9 cellular contexts compared by ENCODE assay signal in genomic region chr16:19375561-19376158, GRCh38. TPM values are rescaled to one million over a fixed set of nuclear protein-coding genes. Genes with fewer than 3 reads are reported as not detected.
DNase-seq lines count a peak whose midpoint lies in the region; ATAC-seq and TF ChIP-seq lines count a peak whose summit lies in the region.
"Had no signal": no experiment of that assay in that cellular context is flagged by ENCODE, and none has a peak within 500 bp of the region (broad histone marks: within the 10 kb centered on the region; RNA-seq: fewer than 3 reads in every experiment).

No MANE protein-coding gene starts in this region.

- no peak overlapping the region for H2AK5ac ChIP-seq in mesenchymal stem cell (ENCODE audit: low read length, severe bottlenecking)

- no peaks in the 10 kb centered on the region for H3K79me2 ChIP-seq in SK-N-SH (ENCODE audit: insufficient read depth)

- H4K91ac ChIP-seq in mesenchymal stem cell (ENCODE audit: low read length) = no peak overlapping the region

- H3K4me1 Mint-ChIP-seq in effector memory CD8-positive, alpha-beta T cell (ENCODE audit: low read depth in 2 of 2) = peaks cover 0 to 3% of the 10 kb centered on the region in 2 donors

- no peak overlapping the region for H3K9ac ChIP-seq in SK-N-SH
- H3K9ac ChIP-seq in mesenchymal stem cell (ENCODE audit: low read length) = no peak overlapping the region

- H3K4me3 ChIP-seq in SK-N-SH (ENCODE audit: low read depth in 2 of 2, low read length in 1 of 2) (peak overlapping the region in 1 of 2 experiments; percentile 51; a peak in 1 of 4 replicates), mesenchymal stem cell (ENCODE audit: insufficient read depth in 1 of 2, low read depth in 1 of 2, low read length in 2 of 2) (no peak overlapping the region), testis (no peak overlapping the region)

- no peak overlapping the region for H2BK15ac ChIP-seq in mesenchymal stem cell (ENCODE audit: low read depth, poor library complexity, severe bottlenecking)

- H2BK120ac ChIP-seq in mesenchymal stem cell (ENCODE audit: low read depth, low read length) = no peak overlapping the region

- no peak overlapping the region for H3K4me2 ChIP-seq in SK-N-SH
- no peak overlapping the region for H3K4me2 ChIP-seq in mesenchymal stem cell (ENCODE audit: low read length, poor library complexity, severe bottlenecking)

- CTCF ChIA-PET in SK-N-SH (lab: Yijun Ruan, JAX) = interaction anchor here (0.6 to 2.8 kb wide), 22 partner anchors 8 to 304 kb away, joined by 3 to 36 read pairs (median 4); no protein-coding TSS in a partner anchor

- no peak overlapping the region for H2BK12ac ChIP-seq in mesenchymal stem cell (ENCODE audit: low read length in 2 of 2)

- no peak overlapping the region for H3K4me3 Mint-ChIP-seq in effector memory CD8-positive, alpha-beta T cell

- peaks cover 3% of the 10 kb centered on the region for H3F3A ChIP-seq in SK-N-SH (replicated peaks; ENCODE audit: insufficient read depth)

- no peak overlapping the region for H3K18ac ChIP-seq in mesenchymal stem cell (ENCODE audit: low read depth in 1 of 2, low read length in 2 of 2)

- H3K36me3 ChIP-seq in SK-N-SH (replicated peaks in 1 of 2; ENCODE audit: control insufficient read depth in 1 of 2, insufficient read depth in 2 of 2, low read length in 1 of 2) (no peaks in the 10 kb centered on the region), mesenchymal stem cell (ENCODE audit: control insufficient read depth in 1 of 2, insufficient read depth in 2 of 2, low read depth in 1 of 2, low read length in 2 of 2) (no peaks in the 10 kb centered on the region), testis (ENCODE audit: low read depth, missing control alignments) (no peaks in the 10 kb centered on the region)

- intact Hi-C loops in testis (cut with DNase I; ENCODE audit: low total_unique reads) = loop anchor here (5.0 kb wide), 1 partner anchor 288 kb away; no protein-coding TSS in a partner anchor

- no peaks in the 10 kb centered on the region for H3K9me3 ChIP-seq in SK-N-SH
- no peaks in the 10 kb centered on the region for H3K9me3 ChIP-seq in mesenchymal stem cell (ENCODE audit: control insufficient read depth, low read length)
- no peaks in the 10 kb centered on the region for H3K9me3 ChIP-seq in testis

- H4K20me1 ChIP-seq in SK-N-SH (ENCODE audit: insufficient read depth) = no peaks in the 10 kb centered on the region

- H2BK5ac ChIP-seq in mesenchymal stem cell (ENCODE audit: low read depth, low read length, poor library complexity, severe bottlenecking) = no peak overlapping the region

- 4% methylated on average over 4 of the region's 4 CpGs for WGBS in SK-N-SH (ENCODE audit: low lambda C conversion rate)
- 50% methylated on average over 4 of the region's 4 CpGs for WGBS in mesenchymal stem cell
- 37 to 38% methylated on average over 4 of the region's 4 CpGs for WGBS in testis, 2 donors

- H3K36me3 Mint-ChIP-seq in effector memory CD8-positive, alpha-beta T cell (ENCODE audit: insufficient read depth) = no peaks in the 10 kb centered on the region

- no peak for TF ChIP-seq POLR2A in testis (IDR thresholded peaks at IDR 0.05)

- no peak overlapping the region for H3K4ac ChIP-seq in mesenchymal stem cell (ENCODE audit: low read depth in 1 of 2, low read length in 2 of 2)

- H3K4me1 ChIP-seq in SK-N-SH (ENCODE audit: control insufficient read depth in 1 of 2, insufficient read depth in 2 of 2, low read depth in 1 of 2, low read length in 1 of 2) = no peaks in the 10 kb centered on the region
- H3K4me1 ChIP-seq in mesenchymal stem cell (ENCODE audit: control insufficient read depth, insufficient read depth, low read depth, low read length) = no peaks in the 10 kb centered on the region
- no peaks in the 10 kb centered on the region for H3K4me1 ChIP-seq in testis

- H3K79me1 ChIP-seq in mesenchymal stem cell (replicated peaks; ENCODE audit: low read length, poor library complexity, severe bottlenecking) = no peaks in the 10 kb centered on the region

- H2AFZ ChIP-seq in SK-N-SH (ENCODE audit: low read depth) (no peak overlapping the region), mesenchymal stem cell (ENCODE audit: low read depth, low read length) (no peak overlapping the region)

- TF ChIP-seq CTCF in SK-N-SH (IDR thresholded peaks at IDR 0.05) (peak; percentile 89), testis (IDR thresholded peaks at IDR 0.05) (peak; percentile 81 to 88 (median 87))

- no peak overlapping the region for H3K23ac ChIP-seq in mesenchymal stem cell (ENCODE audit: low read length in 2 of 2)

- H3K9me2 ChIP-seq in SK-N-SH = no peaks in the 10 kb centered on the region

- no peak overlapping the region for H4K8ac ChIP-seq in mesenchymal stem cell (ENCODE audit: low read length)

- peak; percentile 99 for TF ChIP-seq RAD21 in SK-N-SH (IDR thresholded peaks at IDR 0.05; ENCODE audit: low read length)

- H3K14ac ChIP-seq in mesenchymal stem cell (ENCODE audit: low read length in 2 of 2) = no peak overlapping the region

- H3K27me3 ChIP-seq in SK-N-SH (ENCODE audit: insufficient read depth) (no peaks in the 10 kb centered on the region; the same call in 1 of the 2 replicates), mesenchymal stem cell (ENCODE audit: control insufficient read depth in 1 of 2, insufficient read depth in 1 of 2, low read length in 2 of 2) (peaks cover 0 to 13% of the 10 kb centered on the region in 2 experiments), testis (no peaks in the 10 kb centered on the region)

- POLR2A ChIA-PET in SK-N-SH (lab: Yijun Ruan, JAX) = no interaction called here

- H3K27me3 Mint-ChIP-seq in effector memory CD8-positive, alpha-beta T cell = peaks cover 0 to 9% of the 10 kb centered on the region in 2 donors

- DNase-seq in ELR (ENCODE audit: low read depth) = peak; percentile 63
- DNase-seq in LoVo (ENCODE audit: low spot score) = peak; percentile 64
- DNase-seq in SK-N-SH = peak; percentile 77
- peak; percentile 1 to 15 (median 13) for DNase-seq in effector memory CD8-positive, alpha-beta T cell
- DNase-seq in mesenchymal stem cell = peak; percentile 64
- peak; percentile 52 for DNase-seq in testis

- H3K9me3 Mint-ChIP-seq in effector memory CD8-positive, alpha-beta T cell = no peaks in the 10 kb centered on the region

- ATAC-seq in effector memory CD8-positive, alpha-beta T cell (replicated peaks) = no peak
- no peak for ATAC-seq in HG03432 (IDR thresholded peaks at IDR 0.05; ENCODE audit: unreplicated experiment)
- no peak for ATAC-seq in HG03108 (IDR thresholded peaks at IDR 0.05; ENCODE audit: unreplicated experiment)

- TF ChIP-seq EP300 in SK-N-SH (IDR thresholded peaks at IDR 0.05; ENCODE audit: borderline replicate concordance in 1 of 2, low read depth in 1 of 2, low read length in 1 of 2) = no peak

- H3K27ac ChIP-seq in SK-N-SH (ENCODE audit: low read depth in 2 of 2, low read length in 1 of 2) = no peak overlapping the region
- H3K27ac ChIP-seq in mesenchymal stem cell (ENCODE audit: low read length, poor library complexity, severe bottlenecking) = no peak overlapping the region
- H3K27ac ChIP-seq in testis = no peak overlapping the region

- H3K27ac Mint-ChIP-seq in effector memory CD8-positive, alpha-beta T cell = no peak overlapping the region

TF ChIP-seq in SK-N-SH, 30 proteins besides CTCF, POLR2A, EP300 and RAD21:
- TF ChIP-seq RFX5 (IDR thresholded peaks at IDR 0.05; ENCODE audit: low read length) (no peak), SMC3 (IDR thresholded peaks at IDR 0.05; ENCODE audit: low read depth, low read length) (peak; percentile 93), NRF1 (IDR thresholded peaks at IDR 0.05; ENCODE audit: low read depth, low read length) (no peak), PBX3 (IDR thresholded peaks at IDR 0.05) (peak; percentile 63)

RNA-seq across cellular contexts. Expression of gene TMC5, which starts 42.0 kb away (rescaled TPM):
- polyA plus RNA-seq in SK-N-SH (2012; rRNA removed) (not detected in 2 replicates), testis (ENCODE audit: insufficient read depth, low read depth, low replicate concordance) (27.7 TPM)
- not detected in 2 replicates for polyA plus RNA-seq in SK-N-SH (2012; cell fraction: cytosol; rRNA removed)
- not detected in 2 replicates for polyA plus RNA-seq in SK-N-SH (2012; cell fraction: nucleus; rRNA removed)
- 0.06 TPM for polyA plus RNA-seq in mesenchymal stem cell (2013, experiment 1 of 2)
- 0.01 TPM for polyA plus RNA-seq in mesenchymal stem cell (2013, experiment 2 of 2)
- total RNA-seq in testis = 1 to 10 TPM; 4.5 to 7.1 TPM
- total RNA-seq: activated CD8-positive, alpha-beta memory T cell treated with anti-CD3 and anti-CD28 coated beads for 36 hours had no signal

Comparison
In these comparisons a context has a peak if more than half of its experiments do, and no peak if none do; other contexts are left out.
1. DNase-seq: peak in every context shown above with its lines; median percentile 77 in SK-N-SH; 64 in LoVo; 64 in mesenchymal stem cell; 63 in ELR; 52 in testis; 13 in effector memory CD8-positive, alpha-beta T cell.
2. RNA of gene TMC5, which starts 42.0 kb away (polyA plus RNA-seq): 27.7 TPM in testis (single experiment); not detected in SK-N-SH; every median in the first group is over 10 times any median in the second.